Comparison of ENCODE assay signal across 9 cellular contexts in genomic region chr13:99307648-99308339, GRCh38. TPM values are rescaled to one million over a fixed set of nuclear protein-coding genes. Genes with fewer than 3 reads are reported as not detected.
DNase-seq lines count a peak whose midpoint lies in the region.
"Had no signal": no experiment of that assay in that cellular context is flagged by ENCODE, and none has a peak within 500 bp of the region (broad histone marks: within the 10 kb centered on the region; RNA-seq: fewer than 3 reads in every experiment).

No MANE protein-coding gene starts in this region.

- H3K4me1 Mint-ChIP-seq in activated CD4-positive, alpha-beta memory T cell treated with anti-CD3 and anti-CD28 coated beads for 36 hours (ENCODE audit: low read depth), result peaks cover 72% of the 10 kb centered on the region

- H3K4me3 Mint-ChIP-seq in activated CD4-positive, alpha-beta memory T cell treated with anti-CD3 and anti-CD28 coated beads for 36 hours, result peak overlapping the region; percentile 93

- H3K27me3 ChIP-seq in HUES48 (ENCODE audit: control insufficient read depth, insufficient read depth, low read length), result no peaks in the 10 kb centered on the region
- H3K27me3 ChIP-seq in skeletal muscle tissue (ENCODE audit: control insufficient read depth in 3 of 3, insufficient read depth in 3 of 3, low read length in 3 of 3), result no peaks in the 10 kb centered on the region
- H3K27me3 ChIP-seq: BLaER1 had no signal

- H3K36me3 Mint-ChIP-seq in activated CD4-positive, alpha-beta memory T cell treated with anti-CD3 and anti-CD28 coated beads for 36 hours, result peaks cover 42% of the 10 kb centered on the region

- H3K4me1 ChIP-seq in HUES48 (ENCODE audit: control insufficient read depth, insufficient read depth, low read length) (0 out of 2 replicates have a peak, but pooled peaks cover 11% of the 10 kb centered on the region), skeletal muscle tissue (ENCODE audit: control insufficient read depth in 3 of 3, insufficient read depth in 3 of 3, low read length in 3 of 3) (peaks cover 6 to 13% (median 7%) of the 10 kb centered on the region in 3 donors)
- H3K4me1 ChIP-seq: BLaER1 had no signal

- H3K27me3 Mint-ChIP-seq in activated CD4-positive, alpha-beta memory T cell treated with anti-CD3 and anti-CD28 coated beads for 36 hours, result no peaks in the 10 kb centered on the region

- H3K9me3 Mint-ChIP-seq in activated CD4-positive, alpha-beta memory T cell treated with anti-CD3 and anti-CD28 coated beads for 36 hours, result no peaks in the 10 kb centered on the region

- no peaks in the 10 kb centered on the region for H3K9me3 ChIP-seq in HUES48 (ENCODE audit: control insufficient read depth, insufficient read depth, low read length)
- no peaks in the 10 kb centered on the region for H3K9me3 ChIP-seq in skeletal muscle tissue (ENCODE audit: control insufficient read depth in 3 of 3, low read length in 3 of 3)

- H3K27ac Mint-ChIP-seq in activated CD4-positive, alpha-beta memory T cell treated with anti-CD3 and anti-CD28 coated beads for 36 hours, result peak overlapping the region; percentile 99

- POLR2A ChIA-PET in activated CD4-positive, alpha-beta memory T cell treated with anti-CD3 and anti-CD28 coated beads for 36 hours (lab: Charles Lee), result interaction anchor here (0.7 to 14.1 kb wide), 16 partner anchors 10 to 418 kb away, joined by 3 to 246 read pairs (median 6); no protein-coding TSS in a partner anchor

- DNase-seq in SIG-M5 treated with dmso at 0.1 percent for 504 hours (lab: John Stamatoyannopoulos, UW; ENCODE audit: unreplicated experiment) (peak; percentile 35), SIG-M5 (lab: John Stamatoyannopoulos, UW) (no peak), fibroblast of gingiva (ENCODE audit: low read depth) (peak; percentile 35), NCI-H1930 (lab: John Stamatoyannopoulos, UW) (no peak), putamen (ENCODE audit: low spot score) (no peak)
- peak; percentile 91 for DNase-seq in activated CD4-positive, alpha-beta memory T cell treated with anti-CD3 and anti-CD28 coated beads for 36 hours

- intact Hi-C loops in activated CD4-positive, alpha-beta memory T cell treated with anti-CD3 and anti-CD28 coated beads for 36 hours (cut with micrococcal nuclease), result loop anchor here (1.0 to 10.0 kb wide), 12 partner anchors 8 to 297 kb away; partner anchors contain the start of genes CLYBL and UBAC2

- CTCF ChIA-PET in activated CD4-positive, alpha-beta memory T cell treated with anti-CD3 and anti-CD28 coated beads for 36 hours (lab: Charles Lee), result interaction anchor here (0.6 to 3.3 kb wide), 15 partner anchors 11 to 129 kb away, joined by 3 to 17 read pairs (median 5); no protein-coding TSS in a partner anchor

- no peak overlapping the region for H3K9ac ChIP-seq in HUES48 (ENCODE audit: low read depth, low read length)
- peak overlapping the region in 1 of 3 donors; percentile 2 for H3K9ac ChIP-seq in skeletal muscle tissue (ENCODE audit: low read depth in 1 of 3, low read length in 3 of 3)
- H3K9ac ChIP-seq: BLaER1 had no signal

- no peak overlapping the region for H3K4me3 ChIP-seq in HUES48 (ENCODE audit: low read depth, low read length)
- H3K4me3 ChIP-seq in skeletal muscle tissue (ENCODE audit: low read length in 3 of 3), result no peak overlapping the region
- H3K4me3 ChIP-seq: BLaER1 had no signal

- H3K36me3 ChIP-seq in HUES48 (ENCODE audit: control insufficient read depth, insufficient read depth, low read length), result 0 out of 2 replicates have a peak, but pooled peaks cover 3% of the 10 kb centered on the region
- peaks cover 0 to 3% (median 0%) of the 10 kb centered on the region in 3 donors for H3K36me3 ChIP-seq in skeletal muscle tissue (ENCODE audit: control insufficient read depth in 3 of 3, insufficient read depth in 3 of 3, low read length in 3 of 3)

- H3K27ac ChIP-seq in HUES48 (ENCODE audit: low read depth, low read length) (peak overlapping the region; percentile 64), skeletal muscle tissue (ENCODE audit: low read depth, low read length) (peak overlapping the region; percentile 21)
- H3K27ac ChIP-seq: BLaER1 had no signal

RNA-seq across cellular contexts. Expression of gene GPR183, which starts 0.6 kb away (rescaled TPM):
- 10 to 100 TPM; 46.4 to 47.1 TPM for total RNA-seq in activated CD4-positive, alpha-beta memory T cell treated with anti-CD3 and anti-CD28 coated beads for 36 hours
- total RNA-seq in skeletal muscle tissue, result 4.7 TPM

RNA-seq across cellular contexts. Expression of gene GPR18, which starts 49.6 kb away (rescaled TPM):
- 1 to 10 TPM; 2.4 to 2.8 TPM for total RNA-seq in activated CD4-positive, alpha-beta memory T cell treated with anti-CD3 and anti-CD28 coated beads for 36 hours
- under 0.01 TPM for total RNA-seq in skeletal muscle tissue

Comparison
In these comparisons a context has a peak if more than half of its experiments do, and no peak if none do; other contexts are left out.
1. DNase-seq: peak in SIG-M5 treated with dmso at 0.1 percent for 504 hours (single experiment), activated CD4-positive, alpha-beta memory T cell treated with anti-CD3 and anti-CD28 coated beads for 36 hours (single experiment) and fibroblast of gingiva (single experiment); none in SIG-M5 (single experiment), NCI-H1930 (0 of 2) and putamen (single experiment).